1 cellular context compared by ENCODE assay signal in the genomic region with DNA sequence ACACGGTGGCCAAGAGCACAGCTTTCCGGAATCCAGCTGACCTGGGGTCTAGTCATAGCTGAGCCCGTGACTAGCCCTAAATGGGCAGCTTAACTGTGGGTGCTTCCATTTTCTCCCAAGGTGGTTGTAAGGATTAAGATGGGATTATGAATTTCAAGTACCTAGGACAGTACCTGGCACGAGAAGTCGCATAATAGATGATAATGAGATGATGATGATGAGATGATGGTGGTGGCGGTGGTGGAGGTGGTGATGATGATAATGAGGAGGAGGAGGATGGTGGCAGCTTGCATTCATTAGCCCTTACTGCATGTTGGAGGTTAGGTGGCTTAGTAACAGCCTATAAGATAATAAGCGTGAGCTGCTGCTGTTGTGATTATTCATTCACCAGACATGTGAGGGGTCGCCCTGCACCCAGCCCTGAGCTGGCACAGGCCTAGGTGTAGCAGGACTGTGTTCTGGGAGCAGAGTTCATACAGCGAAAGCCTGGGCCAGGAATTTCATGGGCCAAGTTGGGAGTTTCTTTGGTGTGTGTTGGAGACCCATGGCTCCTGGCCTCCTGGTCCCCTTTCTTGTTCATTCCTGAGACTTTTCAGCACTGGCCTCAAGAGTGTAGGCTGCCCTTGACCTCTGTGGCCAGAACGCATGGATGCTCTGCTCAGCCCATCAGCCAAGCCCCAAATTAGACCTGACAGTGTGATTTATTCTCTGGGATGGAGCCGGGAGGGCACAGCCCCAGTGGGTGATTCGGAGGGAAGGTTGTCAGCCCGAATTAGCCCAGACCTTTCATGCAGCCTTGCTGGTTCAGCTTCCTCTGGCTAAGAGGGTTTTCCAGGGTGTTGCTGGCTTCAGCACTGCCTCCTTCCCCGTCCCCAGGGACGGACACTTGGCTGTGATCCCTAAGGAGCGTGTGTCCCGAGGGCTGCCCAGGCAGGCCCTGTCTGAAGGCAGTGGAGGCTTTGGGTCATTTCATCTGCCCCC.
A peak's percentile ranks its signal among the peaks of the same experiment; 100 is the strongest.
TF ChIP-seq lines count a peak whose summit lies in the region.

No MANE protein-coding gene starts in this region.

TF ChIP-seq in HepG2, 621 proteins besides CTCF, POLR2A, EP300 and RAD21 (continued from another document):
- TF ChIP-seq, protein P1, sequence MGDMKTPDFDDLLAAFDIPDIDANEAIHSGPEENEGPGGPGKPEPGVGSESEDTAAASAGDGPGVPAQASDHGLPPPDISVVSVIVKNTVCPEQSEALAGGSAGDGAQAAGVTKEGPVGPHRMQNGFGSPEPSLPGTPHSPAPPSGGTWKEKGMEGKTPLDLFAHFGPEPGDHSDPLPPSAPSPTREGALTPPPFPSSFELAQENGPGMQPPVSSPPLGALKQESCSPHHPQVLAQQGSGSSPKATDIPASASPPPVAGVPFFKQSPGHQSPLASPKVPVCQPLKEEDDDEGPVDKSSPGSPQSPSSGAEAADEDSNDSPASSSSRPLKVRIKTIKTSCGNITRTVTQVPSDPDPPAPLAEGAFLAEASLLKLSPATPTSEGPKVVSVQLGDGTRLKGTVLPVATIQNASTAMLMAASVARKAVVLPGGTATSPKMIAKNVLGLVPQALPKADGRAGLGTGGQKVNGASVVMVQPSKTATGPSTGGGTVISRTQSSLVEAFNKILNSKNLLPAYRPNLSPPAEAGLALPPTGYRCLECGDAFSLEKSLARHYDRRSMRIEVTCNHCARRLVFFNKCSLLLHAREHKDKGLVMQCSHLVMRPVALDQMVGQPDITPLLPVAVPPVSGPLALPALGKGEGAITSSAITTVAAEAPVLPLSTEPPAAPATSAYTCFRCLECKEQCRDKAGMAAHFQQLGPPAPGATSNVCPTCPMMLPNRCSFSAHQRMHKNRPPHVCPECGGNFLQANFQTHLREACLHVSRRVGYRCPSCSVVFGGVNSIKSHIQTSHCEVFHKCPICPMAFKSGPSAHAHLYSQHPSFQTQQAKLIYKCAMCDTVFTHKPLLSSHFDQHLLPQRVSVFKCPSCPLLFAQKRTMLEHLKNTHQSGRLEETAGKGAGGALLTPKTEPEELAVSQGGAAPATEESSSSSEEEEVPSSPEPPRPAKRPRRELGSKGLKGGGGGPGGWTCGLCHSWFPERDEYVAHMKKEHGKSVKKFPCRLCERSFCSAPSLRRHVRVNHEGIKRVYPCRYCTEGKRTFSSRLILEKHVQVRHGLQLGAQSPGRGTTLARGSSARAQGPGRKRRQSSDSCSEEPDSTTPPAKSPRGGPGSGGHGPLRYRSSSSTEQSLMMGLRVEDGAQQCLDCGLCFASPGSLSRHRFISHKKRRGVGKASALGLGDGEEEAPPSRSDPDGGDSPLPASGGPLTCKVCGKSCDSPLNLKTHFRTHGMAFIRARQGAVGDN (CRISPR knock-in tag; IDR thresholded peaks at IDR 0.05): peak; percentile 15; the same call in 1 of the 2 replicates
- no peak for TF ChIP-seq ZBTB20 (CRISPR knock-in tag; IDR thresholded peaks at IDR 0.05; ENCODE audit: borderline replicate concordance, low read depth)
TF ChIP-seq in HepG2: peak in this region for 2.
